Comparison of ENCODE assay signal across 1 cellular context in genomic region chr16:3761375-3762079, GRCh38.
TF ChIP-seq lines count a peak whose summit lies in the region.

No MANE protein-coding gene starts in this region.

TF ChIP-seq in HepG2, 621 proteins besides CTCF, POLR2A, EP300 and RAD21:
- TF ChIP-seq ZNF18 (CRISPR knock-in tag; IDR thresholded peaks at IDR 0.05; ENCODE audit: insufficient replicate concordance) (no peak), AGO2 (optimal IDR thresholded peaks at IDR 0.05; ENCODE audit: low read depth, low read length) (peak; percentile 27)
